Comparison of ENCODE assay signal across 1 cellular context in genomic region chrX:23785564-23785963, GRCh38.
TF ChIP-seq lines count a peak whose summit lies in the region.

No MANE protein-coding gene starts in this region.

TF ChIP-seq in HEK293, 187 proteins besides CTCF, POLR2A, EP300 and RAD21 (continued from another document):
- TF ChIP-seq ZBTB44 (tag by site-specific recombination; IDR thresholded peaks at IDR 0.05) (peak; percentile 95), OSR2 (tag by site-specific recombination; IDR thresholded peaks at IDR 0.05) (peak; percentile 54; the same call in 1 of the 2 replicates), ZNF701 (tag by site-specific recombination; IDR thresholded peaks at IDR 0.05) (no peak)
TF ChIP-seq in HEK293: peak in this region for 3.
